34 cellular contexts compared by ENCODE assay signal in genomic region chr1:37458551-37458950, GRCh38. TPM values are rescaled to one million over a fixed set of nuclear protein-coding genes. Genes with fewer than 3 reads are reported as not detected.
DNase-seq lines count a peak whose midpoint lies in the region; ATAC-seq, FAIRE-seq and TF ChIP-seq lines count a peak whose summit lies in the region.
"Had no signal": no experiment of that assay in that cellular context is flagged by ENCODE, and none has a peak within 500 bp of the region (broad histone marks: within the 10 kb centered on the region; RNA-seq: fewer than 3 reads in every experiment).

No MANE protein-coding gene starts in this region.

- H3K27me3 Mint-ChIP-seq in HFFc6 (ENCODE audit: insufficient read depth): no peaks in the 10 kb centered on the region; the same call in 1 of the 2 replicates
- no peaks in the 10 kb centered on the region for H3K27me3 Mint-ChIP-seq in natural killer cell treated with Interleukin-12 subunit alpha and Interleukin-12 subunit beta and Interleukin-15 and Interleukin-18, amount 100 ng/mL, for 72 hours
- H3K27me3 Mint-ChIP-seq: T-helper 17 cell had no signal

- H3K27me3 ChIP-seq in HepG2 (ENCODE audit: control insufficient read depth in 1 of 2, insufficient read depth in 2 of 2, low read length in 2 of 2) (no peaks in the 10 kb centered on the region), right lobe of liver (no peaks in the 10 kb centered on the region)
- H3K27me3 ChIP-seq: BE2C, esophagus squamous epithelium, heart left ventricle, tibial artery had no signal

- H4K20me1 ChIP-seq in HepG2 (ENCODE audit: insufficient read depth, low read length): no peaks in the 10 kb centered on the region

- no peak overlapping the region for H2AFZ ChIP-seq in HepG2 (ENCODE audit: low read length)

- BruUV-seq in HepG2 (replicated peaks; lab: Mats Ljungman, UMichigan): no TSS peak

- TF ChIP-seq CTCF in HepG2 (CRISPR knock-in tag; IDR thresholded peaks at IDR 0.05) (0 out of 2 replicates have a peak, but pooled peaks have one; percentile 36), right lobe of liver (IDR thresholded peaks at IDR 0.05) (no peak), HFFc6 (IDR thresholded peaks at IDR 0.05) (0 out of 2 replicates have a peak, but pooled peaks have one; percentile 7), VCaP (conservative IDR thresholded peaks at IDR 0.05) (peak; percentile 33), kidney (IDR thresholded peaks at IDR 0.05; ENCODE audit: borderline replicate concordance, extremely low read depth, insufficient read depth) (no peak)

- FAIRE-seq in HepG2 (lab: Jason Lieb, UNC) (no peak), kidney (lab: Jason Lieb, UNC) (no peak)
- FAIRE-seq: HTR-8/SVneo, keratinocyte, TTC549 had no signal

- in situ Hi-C loops in HepG2 (cut with HindIII; ENCODE audit: extremely low pct_ligation_motif_present, low pct_unique_long_range_greater_than_20kb): loop anchor here (5.0 kb wide), 1 partner anchor 224 kb away; no protein-coding TSS in a partner anchor

- no peaks in the 10 kb centered on the region for H3K79me2 ChIP-seq in HepG2 (ENCODE audit: insufficient read depth, low read length)

- H3K36me3 Mint-ChIP-seq in HFFc6 (ENCODE audit: low read depth): no peaks in the 10 kb centered on the region
- H3K36me3 Mint-ChIP-seq in natural killer cell treated with Interleukin-12 subunit alpha and Interleukin-12 subunit beta and Interleukin-15 and Interleukin-18, amount 100 ng/mL, for 72 hours: no peaks in the 10 kb centered on the region
- H3K36me3 Mint-ChIP-seq: brain, naive B cell had no signal

- TF ChIP-seq EP300 in HepG2 (IDR thresholded peaks at IDR 0.05; ENCODE audit: low read depth in 2 of 2, low read length in 2 of 2): no peak
- no peak for TF ChIP-seq EP300 in HepG2 (CRISPR knock-in tag; IDR thresholded peaks at IDR 0.05; ENCODE audit: borderline replicate concordance)

- H3K9me3 Mint-ChIP-seq in HFFc6: no peaks in the 10 kb centered on the region
- H3K9me3 Mint-ChIP-seq in natural killer cell treated with Interleukin-12 subunit alpha and Interleukin-12 subunit beta and Interleukin-15 and Interleukin-18, amount 100 ng/mL, for 72 hours: no peaks in the 10 kb centered on the region
- H3K9me3 Mint-ChIP-seq: brain; CD8-positive, alpha-beta T cell; naive B cell had no signal

- no peak for TF ChIP-seq RAD21 in HepG2 (CRISPR knock-in tag; IDR thresholded peaks at IDR 0.05)

- 48% methylated on average over 3 of the region's 3 CpGs for WGBS in HepG2 (ENCODE audit: low lambda C conversion rate)
- 77% methylated on average over 3 of the region's 3 CpGs for WGBS in right lobe of liver (ENCODE audit: insufficient coverage, low coverage, low lambda C conversion rate, missing lambda C conversion rate)

- no peak for TF ChIP-seq POLR2A in HepG2 (IDR thresholded peaks at IDR 0.05; ENCODE audit: insufficient read depth in 1 of 2, low read depth in 2 of 2, low read length in 2 of 2)
- TF ChIP-seq POLR2A in right lobe of liver (IDR thresholded peaks at IDR 0.05): no peak

- no peak overlapping the region for H3K4me3 Mint-ChIP-seq in HFFc6
- no peak overlapping the region for H3K4me3 Mint-ChIP-seq in natural killer cell treated with Interleukin-12 subunit alpha and Interleukin-12 subunit beta and Interleukin-15 and Interleukin-18, amount 100 ng/mL, for 72 hours
- H3K4me3 Mint-ChIP-seq: brain; CD8-positive, alpha-beta T cell; naive B cell; T-helper 17 cell had no signal

- H3K9ac ChIP-seq in HepG2 (ENCODE audit: insufficient read depth, low read depth, low read length) (no peak overlapping the region), kidney (ENCODE audit: low read length in 2 of 2) (no peak overlapping the region)
- H3K9ac ChIP-seq: KMS-11 had no signal

- H3K4me2 ChIP-seq in HepG2 (ENCODE audit: low read depth, low read length): no peak overlapping the region
- H3K4me2 ChIP-seq: KMS-11 had no signal

- H3K36me3 ChIP-seq in HepG2 (replicated peaks in 1 of 2; ENCODE audit: control insufficient read depth in 1 of 2, insufficient read depth in 2 of 2, low read length in 2 of 2) (no peaks in the 10 kb centered on the region), right lobe of liver (no peaks in the 10 kb centered on the region), kidney (ENCODE audit: control insufficient read depth in 1 of 2, insufficient read depth in 2 of 2, low read length in 2 of 2) (no peaks in the 10 kb centered on the region)
- H3K36me3 ChIP-seq: BE2C, tibial artery had no signal

- CTCF ChIA-PET in HepG2 (lab: Yijun Ruan, JAX; ENCODE audit: low intra/inter-chr PET ratio, low total read pairs): interaction anchor here (1.1 to 1.2 kb wide), 2 partner anchors 21 to 29 kb away, joined by 3 to 9 read pairs; no protein-coding TSS in a partner anchor

- H3K9me3 ChIP-seq in HepG2 (ENCODE audit: low read length) (no peaks in the 10 kb centered on the region), right lobe of liver (no peaks in the 10 kb centered on the region), kidney (ENCODE audit: control insufficient read depth in 1 of 2, low read length in 2 of 2) (no peaks in the 10 kb centered on the region)
- H3K9me3 ChIP-seq: BE2C, esophagus squamous epithelium, heart left ventricle, tibial artery had no signal

- H3K27ac Mint-ChIP-seq in HFFc6: no peak overlapping the region
- no peak overlapping the region for H3K27ac Mint-ChIP-seq in natural killer cell treated with Interleukin-12 subunit alpha and Interleukin-12 subunit beta and Interleukin-15 and Interleukin-18, amount 100 ng/mL, for 72 hours
- H3K27ac Mint-ChIP-seq: brain; CD8-positive, alpha-beta T cell; T-helper 17 cell had no signal

- H3K4me3 ChIP-seq in HepG2 (replicated peaks in 1 of 3; ENCODE audit: insufficient read depth in 1 of 3, low read depth in 2 of 3, low read length in 3 of 3): no peak overlapping the region
- no peak overlapping the region for H3K4me3 ChIP-seq in right lobe of liver
- no peak overlapping the region for H3K4me3 ChIP-seq in kidney (ENCODE audit: low read length in 2 of 2)
- H3K4me3 ChIP-seq: esophagus squamous epithelium, heart left ventricle, tibial artery had no signal

- H3K4me1 Mint-ChIP-seq in HFFc6 (ENCODE audit: low read depth): peaks cover 16% of the 10 kb centered on the region
- peaks cover 7% of the 10 kb centered on the region in 2 donors for H3K4me1 Mint-ChIP-seq in natural killer cell treated with Interleukin-12 subunit alpha and Interleukin-12 subunit beta and Interleukin-15 and Interleukin-18, amount 100 ng/mL, for 72 hours (ENCODE audit: low read depth in 2 of 2)

- POLR2A ChIA-PET in HepG2 (lab: Yijun Ruan, JAX): interaction anchor here (0.9 to 1.5 kb wide), 4 partner anchors 15 to 28 kb away, joined by 3 to 5 read pairs (median 4); no protein-coding TSS in a partner anchor

- no peak overlapping the region for H3K27ac ChIP-seq in HepG2 (ENCODE audit: extremely low read length, insufficient read depth, low read length)
- no peak overlapping the region for H3K27ac ChIP-seq in right lobe of liver
- H3K27ac ChIP-seq in VCaP: 0 out of 2 replicates have a peak overlapping the region, but pooled peaks have one; percentile 5
- H3K27ac ChIP-seq in kidney (ENCODE audit: low read depth in 2 of 2, low read length in 2 of 2): no peak overlapping the region
- H3K27ac ChIP-seq: esophagus squamous epithelium, heart left ventricle, KMS-11, tibial artery had no signal

- DNase-seq in HepG2 (ENCODE audit: low spot score) (no peak), right lobe of liver (no peak), HFFc6 (no peak), kidney (no peak)
- no peak for DNase-seq in natural killer cell treated with Interleukin-12 subunit alpha and Interleukin-12 subunit beta and Interleukin-15 and Interleukin-18, amount 100 ng/mL, for 72 hours (ENCODE audit: low spot score)
- no peak for DNase-seq in stimulated activated CD4-positive, alpha-beta T cell treated with anti-CD3 and anti-CD28 coated beads, Interleukin-12 subunit alpha, Interleukin-12 subunit beta, amount 100 ng/mL, for 4 hours
- DNase-seq: activated CD4-positive, alpha-beta T cell treated with anti-CD3 and anti-CD28 coated beads, Interleukin-2, amount 50 U/mL, for 48 hours; activated CD4-positive, CD25-positive, alpha-beta regulatory T cell treated with anti-CD3 and anti-CD28 coated beads, Interleukin-2, amount 50 U/mL, for 72 hours; activated CD8-positive, alpha-beta memory T cell treated with anti-CD3 and anti-CD28 coated beads, Interleukin-2, amount 50 U/mL, for 4 hours; activated naive CD4-positive, alpha-beta T cell treated with anti-CD3 and anti-CD28 coated beads, Interleukin-2, amount 50 U/mL, for 16 hours; amniotic stem cell; BE2C; CD8-positive, alpha-beta T cell; dermis blood vessel endothelial cell; EL; esophagus squamous epithelium; foreskin melanocyte; GOT3; heart left ventricle; naive B cell; NCI-H1436; NCI-H2107; SHP77; stimulated activated CD4-positive, alpha-beta T cell treated with anti-CD3 and anti-CD28 coated beads, Interleukin-4, amount 100 ng/mL, for 1 hour; T-helper 17 cell; tibial artery had no signal

- intact Hi-C loops in HepG2 (cut with micrococcal nuclease; ENCODE audit: unreplicated experiment): no loop called here
- intact Hi-C loops in right lobe of liver (cut with DNase I): loop anchor here (10.0 kb wide), 1 partner anchor 226 kb away; no protein-coding TSS in a partner anchor
- intact Hi-C loops in kidney (cut with DNase I): loop anchor here (10.0 kb wide), 1 partner anchor 226 kb away; no protein-coding TSS in a partner anchor

- ATAC-seq in HepG2 (peak; percentile 34; the same call in 2 of the 3 replicates), right lobe of liver (no peak)
- no peak for ATAC-seq in natural killer cell treated with Interleukin-12 subunit alpha and Interleukin-12 subunit beta and Interleukin-15 and Interleukin-18, amount 100 ng/mL, for 72 hours
- ATAC-seq: CD8-positive, alpha-beta T cell; heart left ventricle; Panc1; sciatic nerve; T-helper 17 cell had no signal

- H3K4me1 ChIP-seq in HepG2 (ENCODE audit: insufficient read depth, low read length) (peaks cover 19% of the 10 kb centered on the region), right lobe of liver (peaks cover 0 to under 1% (median 0%) of the 10 kb centered on the region in 4 donors), kidney (ENCODE audit: control insufficient read depth in 1 of 2, insufficient read depth in 1 of 2, low read depth in 1 of 2, low read length in 2 of 2) (peaks cover 0 to 2% of the 10 kb centered on the region in 2 donors)
- H3K4me1 ChIP-seq: BE2C had no signal

RNA-seq across cellular contexts. Expression of gene ZC3H12A, which starts 15.8 kb away (rescaled TPM):
- 4.2 and 6.8 TPM in 2 replicates for total RNA-seq in HepG2 (2016; rRNA removed; fragmentation: Illumina TruSeq; extraction: Trizol)
- total RNA-seq in HepG2 (2016; cell fraction: cytosol; rRNA removed; fragmentation: Illumina TruSeq; extraction: Trizol; ENCODE audit: low read depth): 1.2 and 1.8 TPM in 2 replicates
- total RNA-seq in HepG2 (2016; cell fraction: insoluble cytoplasmic fraction; rRNA removed; fragmentation: Illumina TruSeq; extraction: Trizol): 3.9 and 5.9 TPM in 2 replicates
- total RNA-seq in HepG2 (2016; cell fraction: membrane; rRNA removed; fragmentation: Illumina TruSeq; extraction: Trizol): 2.6 and 3.2 TPM in 2 replicates
- total RNA-seq in HepG2 (2016; cell fraction: nucleus; rRNA removed; fragmentation: Illumina TruSeq; extraction: Trizol): 8.0 and 8.9 TPM in 2 replicates
- polyA plus RNA-seq in HepG2 (2011; rRNA removed): 13.3 and 21.1 TPM in 2 replicates
- 11.9 and 13.7 TPM in 2 replicates for polyA plus RNA-seq in HepG2 (2011; cell fraction: cytosol; rRNA removed)
- 45.8 and 63.2 TPM in 2 replicates for polyA plus RNA-seq in HepG2 (2011; cell fraction: nucleus; rRNA removed)
- 3.7 and 6.2 TPM in 2 replicates for polyA plus RNA-seq in HepG2 (2012)
- polyA plus RNA-seq in HepG2 (2016; cell fraction: cytosol; fragmentation: Illumina TruSeq; extraction: Trizol; ENCODE audit: low read depth): 0.97 and 1.0 TPM in 2 replicates
- polyA plus RNA-seq in HepG2 (2016; cell fraction: insoluble cytoplasmic fraction; fragmentation: Illumina TruSeq; extraction: Trizol; ENCODE audit: low read depth): 5.6 and 5.9 TPM in 2 replicates
- polyA plus RNA-seq in HepG2 (2016; cell fraction: membrane; fragmentation: Illumina TruSeq; extraction: Trizol; ENCODE audit: low read depth): 2.2 and 2.6 TPM in 2 replicates
- polyA plus RNA-seq in HepG2 (2016; cell fraction: nucleus; fragmentation: Illumina TruSeq; extraction: Trizol; ENCODE audit: insufficient read depth, low read depth): 17.0 and 18.8 TPM in 2 replicates
- polyA minus RNA-seq in HepG2 (2011; rRNA and poly(A)+ RNA removed; ENCODE audit: low replicate concordance): 12.1 and 39.9 TPM in 2 replicates
- polyA minus RNA-seq in HepG2 (2011; cell fraction: cytosol; rRNA and poly(A)+ RNA removed): 5.1 and 5.8 TPM in 2 replicates
- 8.0 and 14.0 TPM in 2 replicates for polyA minus RNA-seq in HepG2 (2011; cell fraction: nucleus; rRNA and poly(A)+ RNA removed)
- 10 to 100 TPM in 3 of 6 experiments, 1 to 10 TPM in 3; 2.7 to 21.9 (median 8.3) TPM for total RNA-seq in right lobe of liver
- total RNA-seq in HFFc6 (2021; fragmentation: NEBNext Ultra II Directional; extraction: Animal tissue kit (Norgen Biotek cat#: 25700)): 1 to 10 TPM; 5.6 to 7.0 (median 6.3) TPM
- 21.1 TPM for total RNA-seq in kidney
- polyA plus RNA-seq in kidney (ENCODE audit: insufficient read depth, low read depth, low replicate concordance): 3.8 TPM
- 100 to 1,000 TPM; 109 to 198 TPM for total RNA-seq in natural killer cell treated with Interleukin-12 subunit alpha and Interleukin-12 subunit beta and Interleukin-15 and Interleukin-18, amount 100 ng/mL, for 72 hours

RNA-seq across cellular contexts. Expression of gene MEAF6, which starts 56.0 kb away (rescaled TPM):
- total RNA-seq in HepG2 (2016; rRNA removed; fragmentation: Illumina TruSeq; extraction: Trizol) (45.6 and 67.6 TPM in 2 replicates), right lobe of liver (10 to 100 TPM; 12.9 to 55.9 (median 32.8) TPM), kidney (65.8 TPM)
- total RNA-seq in HepG2 (2016; cell fraction: cytosol; rRNA removed; fragmentation: Illumina TruSeq; extraction: Trizol; ENCODE audit: low read depth): 19.8 and 20.4 TPM in 2 replicates
- 47.7 and 62.7 TPM in 2 replicates for total RNA-seq in HepG2 (2016; cell fraction: insoluble cytoplasmic fraction; rRNA removed; fragmentation: Illumina TruSeq; extraction: Trizol)
- 37.7 and 38.7 TPM in 2 replicates for total RNA-seq in HepG2 (2016; cell fraction: membrane; rRNA removed; fragmentation: Illumina TruSeq; extraction: Trizol)
- total RNA-seq in HepG2 (2016; cell fraction: nucleus; rRNA removed; fragmentation: Illumina TruSeq; extraction: Trizol): 28.0 and 36.7 TPM in 2 replicates
- polyA plus RNA-seq in HepG2 (2011; rRNA removed) (24.6 and 29.5 TPM in 2 replicates), kidney (ENCODE audit: insufficient read depth, low read depth, low replicate concordance) (45.7 TPM)
- 16.3 and 30.1 TPM in 2 replicates for polyA plus RNA-seq in HepG2 (2011; cell fraction: cytosol; rRNA removed)
- 17.5 and 23.0 TPM in 2 replicates for polyA plus RNA-seq in HepG2 (2011; cell fraction: nucleus; rRNA removed)
- polyA plus RNA-seq in HepG2 (2012): 26.8 and 30.1 TPM in 2 replicates
- polyA plus RNA-seq in HepG2 (2016; cell fraction: cytosol; fragmentation: Illumina TruSeq; extraction: Trizol; ENCODE audit: low read depth): 19.7 and 22.4 TPM in 2 replicates
- polyA plus RNA-seq in HepG2 (2016; cell fraction: insoluble cytoplasmic fraction; fragmentation: Illumina TruSeq; extraction: Trizol; ENCODE audit: low read depth): 79.9 and 89.9 TPM in 2 replicates
- 34.2 and 35.5 TPM in 2 replicates for polyA plus RNA-seq in HepG2 (2016; cell fraction: membrane; fragmentation: Illumina TruSeq; extraction: Trizol; ENCODE audit: low read depth)
- 43.7 and 52.2 TPM in 2 replicates for polyA plus RNA-seq in HepG2 (2016; cell fraction: nucleus; fragmentation: Illumina TruSeq; extraction: Trizol; ENCODE audit: insufficient read depth, low read depth)
- polyA minus RNA-seq in HepG2 (2011; rRNA and poly(A)+ RNA removed; ENCODE audit: low replicate concordance): 5.8 and 11.9 TPM in 2 replicates
- polyA minus RNA-seq in HepG2 (2011; cell fraction: cytosol; rRNA and poly(A)+ RNA removed): 13.2 and 14.9 TPM in 2 replicates
- polyA minus RNA-seq in HepG2 (2011; cell fraction: nucleus; rRNA and poly(A)+ RNA removed): 37.2 and 43.1 TPM in 2 replicates
- total RNA-seq in HFFc6 (2021; fragmentation: NEBNext Ultra II Directional; extraction: Animal tissue kit (Norgen Biotek cat#: 25700)): 10 to 100 TPM; 52.6 to 63.8 (median 56.9) TPM
- 10 to 100 TPM; 49.2 to 53.2 TPM for total RNA-seq in natural killer cell treated with Interleukin-12 subunit alpha and Interleukin-12 subunit beta and Interleukin-15 and Interleukin-18, amount 100 ng/mL, for 72 hours

Comparison
In these comparisons a context has a peak if more than half of its experiments do, and no peak if none do; other contexts are left out.
1. CTCF ChIP-seq: peak in HepG2 (single experiment), HFFc6 (single experiment) and VCaP (single experiment); none in right lobe of liver (0 of 4) and kidney (single experiment).